Comparison of ENCODE assay signal across 1 cellular context in genomic region chr6:109891924-109892323, GRCh38.
TF ChIP-seq lines count a peak whose summit lies in the region.

No MANE protein-coding gene starts in this region.

TF ChIP-seq in GM23338, 12 proteins besides CTCF, POLR2A, EP300 and RAD21 (continued from another document):
- TF ChIP-seq ZNF462 (CRISPR knock-in tag; IDR thresholded peaks at IDR 0.05) (no peak), STAT1 (IDR thresholded peaks at IDR 0.05; ENCODE audit: unreplicated experiment) (no peak), ZNF114 (CRISPR knock-in tag; IDR thresholded peaks at IDR 0.05) (no peak), POLR2AphosphoS5 (IDR thresholded peaks at IDR 0.05; ENCODE audit: low read depth) (no peak), ZNF331 (CRISPR knock-in tag; IDR thresholded peaks at IDR 0.05; ENCODE audit: low read depth) (no peak), NANOG (IDR thresholded peaks at IDR 0.05; ENCODE audit: borderline replicate concordance) (no peak), ETS1 (IDR thresholded peaks at IDR 0.05) (no peak), CREB1 (CRISPR knock-in tag; IDR thresholded peaks at IDR 0.05; ENCODE audit: low read depth) (no peak), EZH2phosphoT487 (IDR thresholded peaks at IDR 0.05; ENCODE audit: unreplicated experiment) (no peak), JUNB (IDR thresholded peaks at IDR 0.05; ENCODE audit: unreplicated experiment) (no peak)
